Comparison of ENCODE assay signal across 11 cellular contexts in the genomic region with DNA sequence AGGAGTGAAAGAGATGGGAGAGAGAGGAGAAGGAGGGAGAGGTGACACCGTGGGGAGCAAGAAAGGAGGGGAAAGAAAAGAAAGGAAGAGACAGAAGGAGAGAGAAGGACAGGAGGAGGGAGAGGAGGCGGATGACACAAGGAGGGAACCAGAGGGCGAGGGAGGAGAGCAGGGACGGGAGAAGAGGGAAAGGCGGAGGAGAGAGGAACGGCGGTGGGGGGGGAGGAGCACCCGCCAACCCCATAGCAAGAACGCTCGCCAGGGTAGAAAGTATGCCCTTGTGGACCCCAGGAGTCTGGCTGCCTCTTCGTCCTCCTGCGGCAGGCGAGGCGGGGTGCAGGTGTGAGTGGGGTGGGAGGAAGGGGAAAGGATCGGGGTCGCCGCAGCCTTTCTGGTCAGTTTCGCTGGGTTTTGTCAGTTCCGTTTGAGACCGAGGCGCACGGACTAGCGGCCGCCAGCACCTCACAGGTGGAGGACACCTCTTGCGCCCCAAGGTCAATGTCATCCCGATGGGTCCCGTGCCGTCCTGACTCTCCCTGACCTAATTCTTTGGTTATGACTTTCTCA.
DNase-seq lines count a peak whose midpoint lies in the region; ATAC-seq and TF ChIP-seq lines count a peak whose summit lies in the region.
"Had no signal": no experiment of that assay in that cellular context is flagged by ENCODE, and none has a peak within 500 bp of the region (broad histone marks: within the 10 kb centered on the region; RNA-seq: fewer than 3 reads in every experiment).

No MANE protein-coding gene starts in this region.

- ATAC-seq in memory B cell (ENCODE audit: low read depth) (no peak), GM19467 (IDR thresholded peaks at IDR 0.05; ENCODE audit: unreplicated experiment) (no peak)

- H3K4me3 Mint-ChIP-seq in memory B cell = peak overlapping the region; percentile 64
- H3K4me3 Mint-ChIP-seq: activated naive CD8-positive, alpha-beta T cell; T-helper 2 cell treated with Interferon-gamma antibody and Interleukin-4, amounts not matched to agents 5 μg/mL and 100 μg/mL, for 36 hours had no signal

- no peak for TF ChIP-seq CTCF in GM20000 (IDR thresholded peaks at IDR 0.05; ENCODE audit: extremely low read depth, missing control alignments)

- H3K36me3 Mint-ChIP-seq in memory B cell = no peaks in the 10 kb centered on the region
- H3K36me3 Mint-ChIP-seq: activated naive CD8-positive, alpha-beta T cell had no signal

- peaks cover 25% of the 10 kb centered on the region for H3K27me3 Mint-ChIP-seq in memory B cell

- DNase-seq in DMS153 (lab: John Stamatoyannopoulos, UW) = peak; percentile 55
- peak; percentile 43 for DNase-seq in GM20000 (ENCODE audit: low spot score)
- peak; percentile 54 for DNase-seq in SHP77 treated with DMSO at 0.1 percent for 48 hours (lab: John Stamatoyannopoulos, UW)
- DNase-seq in memory B cell (ENCODE audit: low spot score in 2 of 2) = no peak
- DNase-seq in AG08396 (ENCODE audit: low spot score) = no peak
- no peak for DNase-seq in glomerular visceral epithelial cell (ENCODE audit: extremely low spot score)
- DNase-seq in NK-92 (lab: John Stamatoyannopoulos, UW; ENCODE audit: unreplicated experiment) = no peak
- DNase-seq: erythroblast had no signal

- H3K9me3 Mint-ChIP-seq in memory B cell = no peaks in the 10 kb centered on the region
- H3K9me3 Mint-ChIP-seq: T-helper 2 cell treated with Interferon-gamma antibody and Interleukin-4, amounts not matched to agents 5 μg/mL and 100 μg/mL, for 36 hours had no signal

- no peak overlapping the region for H3K27ac Mint-ChIP-seq in memory B cell
- H3K27ac Mint-ChIP-seq: activated naive CD8-positive, alpha-beta T cell; T-helper 2 cell treated with Interferon-gamma antibody and Interleukin-4, amounts not matched to agents 5 μg/mL and 100 μg/mL, for 36 hours had no signal

- peaks cover 25% of the 10 kb centered on the region for H3K4me1 Mint-ChIP-seq in memory B cell

Comparison
In these comparisons a context has a peak if more than half of its experiments do, and no peak if none do; other contexts are left out.
1. DNase-seq: peak in DMS153 (single experiment), GM20000 (single experiment) and SHP77 treated with DMSO at 0.1 percent for 48 hours (single experiment); none in memory B cell (0 of 2), AG08396 (single experiment), glomerular visceral epithelial cell (single experiment) and NK-92 (single experiment).